ENCODE assay signal across 16 cellular contexts in genomic region chr1:1065265-1065939, GRCh38. TPM values are rescaled to one million over a fixed set of nuclear protein-coding genes. Genes with fewer than 3 reads are reported as not detected.
DNase-seq lines count a peak whose midpoint lies in the region; ATAC-seq and TF ChIP-seq lines count a peak whose summit lies in the region.
"Had no signal": no experiment of that assay in that cellular context is flagged by ENCODE, and none has a peak within 500 bp of the region (broad histone marks: within the 10 kb centered on the region; RNA-seq: fewer than 3 reads in every experiment).

No MANE protein-coding gene starts in this region.

- H3K4me1 Mint-ChIP-seq in CD4-positive, alpha-beta T cell (ENCODE audit: low read depth): no peaks in the 10 kb centered on the region
- peaks cover 4% of the 10 kb centered on the region for H3K4me1 Mint-ChIP-seq in central memory CD8-positive, alpha-beta T cell

- no peak overlapping the region for H3K9ac ChIP-seq in IMR-90 (ENCODE audit: low read depth, low read length)

- H3K9me3 Mint-ChIP-seq in CD4-positive, alpha-beta T cell: no peaks in the 10 kb centered on the region
- H3K9me3 Mint-ChIP-seq in central memory CD8-positive, alpha-beta T cell: no peaks in the 10 kb centered on the region

- no peak overlapping the region for H4K91ac ChIP-seq in IMR-90 (ENCODE audit: insufficient read depth, low read depth, low read length)

- no peak for TF ChIP-seq RAD21 in IMR-90 (IDR thresholded peaks at IDR 0.05; ENCODE audit: low read length)

- CTCF ChIA-PET in CD4-positive, alpha-beta T cell (lab: Charles Lee): no interaction called here
- CTCF ChIA-PET in IMR-90 (lab: Yijun Ruan, JAX): no interaction called here

- peaks cover 15% of the 10 kb centered on the region for H3K4me1 ChIP-seq in IMR-90 (ENCODE audit: control insufficient read depth, insufficient read depth, low read length)
- H3K4me1 ChIP-seq: BE2C, foreskin keratinocyte had no signal

- no peak overlapping the region for H4K5ac ChIP-seq in IMR-90 (ENCODE audit: low read depth, low read length)

- TF ChIP-seq POLR2A in IMR-90 (IDR thresholded peaks at IDR 0.05; ENCODE audit: low read depth, low read length): no peak

- H3K4ac ChIP-seq in IMR-90 (ENCODE audit: low read depth, low read length): no peak overlapping the region

- no peak overlapping the region for H3K4me2 ChIP-seq in IMR-90 (ENCODE audit: low read depth, low read length)

- no peak overlapping the region for H3K18ac ChIP-seq in IMR-90 (ENCODE audit: low read depth, low read length)

- H2BK20ac ChIP-seq in IMR-90 (ENCODE audit: low read depth, low read length): no peak overlapping the region

- H2AFZ ChIP-seq in IMR-90 (replicated peaks; ENCODE audit: low read length, poor library complexity): no peak overlapping the region

- H3K36me3 ChIP-seq in IMR-90 (ENCODE audit: control insufficient read depth, insufficient read depth, low read length): no peaks in the 10 kb centered on the region
- H3K36me3 ChIP-seq: BE2C, left ventricle myocardium inferior had no signal

- no peak overlapping the region for H2BK120ac ChIP-seq in IMR-90 (ENCODE audit: low read depth, low read length)

- no peak overlapping the region for H3K27ac ChIP-seq in CD4-positive, alpha-beta T cell (ENCODE audit: low read depth, low read length)
- no peak overlapping the region for H3K27ac ChIP-seq in IMR-90 (ENCODE audit: insufficient read depth, low read length)
- H3K27ac ChIP-seq: foreskin keratinocyte, left ventricle myocardium inferior had no signal

- in situ Hi-C loops in IMR-90 (cut with MboI; ENCODE audit: low sequenced_read_pairs): no loop called here

- peak overlapping the region; percentile 27 for H3K4me3 Mint-ChIP-seq in CD4-positive, alpha-beta T cell
- H3K4me3 Mint-ChIP-seq in central memory CD8-positive, alpha-beta T cell: no peak overlapping the region

- H3K4me3 ChIP-seq in IMR-90 (ENCODE audit: insufficient read depth, low read depth, low read length): no peak overlapping the region
- H3K4me3 ChIP-seq: left ventricle myocardium inferior had no signal

- H3K27ac Mint-ChIP-seq in CD4-positive, alpha-beta T cell: no peak overlapping the region
- peak overlapping the region; percentile 52 for H3K27ac Mint-ChIP-seq in central memory CD8-positive, alpha-beta T cell (ENCODE audit: low read depth)

- no peak overlapping the region for H4K8ac ChIP-seq in IMR-90 (ENCODE audit: low read depth in 2 of 2, low read length in 2 of 2)

- no TSS peak for BruUV-seq in IMR-90 (replicated peaks; lab: Mats Ljungman, UMichigan)

- H2BK5ac ChIP-seq in IMR-90 (ENCODE audit: low read depth, low read length, poor library complexity, severe bottlenecking): no peak overlapping the region

- peaks cover 28% of the 10 kb centered on the region for H3K27me3 ChIP-seq in CD4-positive, alpha-beta T cell (ENCODE audit: control insufficient read depth, insufficient read depth, low read length)
- peaks cover under 1% of the 10 kb centered on the region; the same call in 1 of the 2 replicates for H3K27me3 ChIP-seq in IMR-90 (ENCODE audit: control insufficient read depth, insufficient read depth, low read length)

- no peak overlapping the region for H2BK15ac ChIP-seq in IMR-90 (ENCODE audit: low read depth, low read length)

- H3K9me3 ChIP-seq in CD4-positive, alpha-beta T cell (ENCODE audit: control insufficient read depth, low read length): no peaks in the 10 kb centered on the region
- no peaks in the 10 kb centered on the region for H3K9me3 ChIP-seq in IMR-90 (ENCODE audit: control insufficient read depth, insufficient read depth, low read length)
- H3K9me3 ChIP-seq: BE2C, left ventricle myocardium inferior had no signal

- H3K79me1 ChIP-seq in IMR-90 (ENCODE audit: low read depth in 1 of 2, low read length in 2 of 2): 0 out of 4 replicates have a peak, but pooled peaks cover 0 to 4% of the 10 kb centered on the region in 2 experiments

- dilution Hi-C loops in IMR-90 (cut with HindIII; ENCODE audit: low sequenced_read_pairs, unreplicated experiment): no loop called here

- no peaks in the 10 kb centered on the region for H3K36me3 Mint-ChIP-seq in CD4-positive, alpha-beta T cell (ENCODE audit: low read depth)
- H3K36me3 Mint-ChIP-seq in central memory CD8-positive, alpha-beta T cell (ENCODE audit: insufficient read depth): peaks cover 9% of the 10 kb centered on the region

- no peak overlapping the region for H3K14ac ChIP-seq in IMR-90 (replicated peaks; ENCODE audit: low read depth, low read length)

- no peak overlapping the region for H2AK9ac ChIP-seq in IMR-90 (replicated peaks; ENCODE audit: low read depth, low read length, poor library complexity)

- intact Hi-C loops in CD4-positive, alpha-beta T cell (cut with DNase I, micrococcal nuclease): loop anchor here in 1 of 2 experiments (10.0 kb wide), 1 partner anchor 161 kb away; no protein-coding TSS in a partner anchor
- intact Hi-C loops in IMR-90 (cut with micrococcal nuclease): no loop called here

- no peaks in the 10 kb centered on the region for H4K20me1 ChIP-seq in IMR-90 (ENCODE audit: insufficient read depth, low read length)

- no peak overlapping the region for H2AK5ac ChIP-seq in IMR-90 (ENCODE audit: low read depth, low read length)

- peaks cover 19% of the 10 kb centered on the region for H3K27me3 Mint-ChIP-seq in CD4-positive, alpha-beta T cell
- peaks cover 12% of the 10 kb centered on the region for H3K27me3 Mint-ChIP-seq in central memory CD8-positive, alpha-beta T cell

- 0 out of 2 replicates have a peak, but pooled peaks cover 4% of the 10 kb centered on the region for H3K9me1 ChIP-seq in IMR-90 (ENCODE audit: insufficient read depth, low read length)

- no peak for TF ChIP-seq CTCF in CD4-positive, alpha-beta T cell (IDR thresholded peaks at IDR 0.05)
- TF ChIP-seq CTCF in IMR-90 (conservative IDR thresholded peaks at IDR 0.05; ENCODE audit: low read depth, low read length): no peak

- POLR2A ChIA-PET in CD4-positive, alpha-beta T cell (lab: Charles Lee): no interaction called here
- POLR2A ChIA-PET in IMR-90 (lab: Charles Lee; ENCODE audit: unreplicated experiment): no interaction called here

- no peak for ATAC-seq in CD4-positive, alpha-beta T cell (ENCODE audit: poor library complexity)
- ATAC-seq in IMR-90 (ENCODE audit: low read depth): no peak
- ATAC-seq in central memory CD8-positive, alpha-beta T cell (replicated peaks; ENCODE audit: extremely low read depth, poor library complexity, severe bottlenecking): no peak
- ATAC-seq in activated CD4-positive, CD25-positive, alpha-beta regulatory T cell treated with anti-CD3 and anti-CD28 coated beads, Interleukin-2, amount 50 U/mL, for 24 hours: no peak
- ATAC-seq: foreskin keratinocyte, PC-3, SK-N-SH treated with all-trans-retinoic acid at 6 μM for 48 hours had no signal

- H3K56ac ChIP-seq in IMR-90 (ENCODE audit: extremely low read depth, insufficient read depth, low read length): no peak overlapping the region

- no peak overlapping the region for H3K23ac ChIP-seq in IMR-90 (ENCODE audit: low read depth, low read length)

- WGBS in IMR-90 (ENCODE audit: extremely low coverage in 2 of 2, insufficient read length in 1 of 2), 2 experiments: 68% methylated on average over 5 of the region's 20 CpGs; no CpG with 5 or more reads in 1 of the 2 experiments

- DNase-seq in CD4-positive, alpha-beta T cell: no peak
- DNase-seq in IMR-90 (no peak), NCI-H1417 treated with DMSO at 0.1 percent for 48 hours (lab: John Stamatoyannopoulos, UW) (no peak)
- no peak for DNase-seq in central memory CD8-positive, alpha-beta T cell (ENCODE audit: low spot score in 2 of 2)
- no peak for DNase-seq in stimulated activated CD4-positive, alpha-beta T cell treated with anti-CD3 and anti-CD28 coated beads, Interleukin-12 subunit alpha, Interleukin-12 subunit beta, amount 100 ng/mL, for 4 hours
- DNase-seq: BE2C, DMS79 treated with DMSO at 0.1 percent for 48 hours, foreskin keratinocyte, left ventricle myocardium inferior, NCI-H1930, NCI-H526, PC-3, substantia nigra had no signal

TF ChIP-seq in IMR-90, 13 proteins besides CTCF, POLR2A, EP300 and RAD21 (continues in another document):
- TF ChIP-seq, protein P1, sequence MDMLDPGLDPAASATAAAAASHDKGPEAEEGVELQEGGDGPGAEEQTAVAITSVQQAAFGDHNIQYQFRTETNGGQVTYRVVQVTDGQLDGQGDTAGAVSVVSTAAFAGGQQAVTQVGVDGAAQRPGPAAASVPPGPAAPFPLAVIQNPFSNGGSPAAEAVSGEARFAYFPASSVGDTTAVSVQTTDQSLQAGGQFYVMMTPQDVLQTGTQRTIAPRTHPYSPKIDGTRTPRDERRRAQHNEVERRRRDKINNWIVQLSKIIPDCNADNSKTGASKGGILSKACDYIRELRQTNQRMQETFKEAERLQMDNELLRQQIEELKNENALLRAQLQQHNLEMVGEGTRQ (IDR thresholded peaks at IDR 0.05; ENCODE audit: low read depth, low read length): peak; percentile 47; the same call in 1 of the 2 replicates
- no peak for TF ChIP-seq MXI1 (IDR thresholded peaks at IDR 0.05; ENCODE audit: borderline replicate concordance, low read depth, low read length)

RNA-seq across cellular contexts. Expression of gene RNF223, which starts 8.7 kb away (rescaled TPM):
- not detected for total RNA-seq in CD4-positive, alpha-beta T cell
- total RNA-seq in IMR-90 (2012; rRNA removed): not detected in 2 replicates
- not detected in 2 replicates for polyA plus RNA-seq in IMR-90 (2012; rRNA removed)
- not detected in 2 replicates for polyA plus RNA-seq in IMR-90 (2012; cell fraction: cytosol; rRNA removed)
- polyA plus RNA-seq in IMR-90 (2012; cell fraction: nucleus; rRNA removed; ENCODE audit: low replicate concordance): not detected in 2 replicates
- total RNA-seq: left ventricle myocardium inferior, posterior vena cava had no signal

RNA-seq across cellular contexts. Expression of gene AGRN, which starts 45.5 kb away (rescaled TPM):
- 1 to 10 TPM; 1.5 to 2.0 TPM for total RNA-seq in CD4-positive, alpha-beta T cell
- 8.1 and 11.4 TPM in 2 replicates for total RNA-seq in IMR-90 (2012; rRNA removed)
- 115 and 124 TPM in 2 replicates for polyA plus RNA-seq in IMR-90 (2012; rRNA removed)
- polyA plus RNA-seq in IMR-90 (2012; cell fraction: cytosol; rRNA removed): 128 and 199 TPM in 2 replicates
- 291 and 688 TPM in 2 replicates for polyA plus RNA-seq in IMR-90 (2012; cell fraction: nucleus; rRNA removed; ENCODE audit: low replicate concordance)

RNA-seq across cellular contexts. Expression of gene C1orf159, which starts 50.5 kb away (rescaled TPM):
- total RNA-seq in CD4-positive, alpha-beta T cell: 10 to 100 TPM; 11.1 to 11.3 TPM
- total RNA-seq in IMR-90 (2012; rRNA removed): 2.5 and 2.9 TPM in 2 replicates
- polyA plus RNA-seq in IMR-90 (2012; rRNA removed): 12.6 and 15.5 TPM in 2 replicates
- 8.0 and 11.2 TPM in 2 replicates for polyA plus RNA-seq in IMR-90 (2012; cell fraction: cytosol; rRNA removed)
- 44.8 and 112 TPM in 2 replicates for polyA plus RNA-seq in IMR-90 (2012; cell fraction: nucleus; rRNA removed; ENCODE audit: low replicate concordance)

RNA-seq across cellular contexts. Expression of gene ISG15, which starts 52.1 kb away (rescaled TPM):
- 10 to 100 TPM; 38.0 to 38.9 TPM for total RNA-seq in CD4-positive, alpha-beta T cell
- total RNA-seq in IMR-90 (2012; rRNA removed): 92.2 and 105 TPM in 2 replicates
- polyA plus RNA-seq in IMR-90 (2012; rRNA removed): 99.1 and 138 TPM in 2 replicates
- polyA plus RNA-seq in IMR-90 (2012; cell fraction: cytosol; rRNA removed): 153 and 262 TPM in 2 replicates
- 50.0 and 115 TPM in 2 replicates for polyA plus RNA-seq in IMR-90 (2012; cell fraction: nucleus; rRNA removed; ENCODE audit: low replicate concordance)
